ENCODE assay signal across 19 cellular contexts in the genomic region with DNA sequence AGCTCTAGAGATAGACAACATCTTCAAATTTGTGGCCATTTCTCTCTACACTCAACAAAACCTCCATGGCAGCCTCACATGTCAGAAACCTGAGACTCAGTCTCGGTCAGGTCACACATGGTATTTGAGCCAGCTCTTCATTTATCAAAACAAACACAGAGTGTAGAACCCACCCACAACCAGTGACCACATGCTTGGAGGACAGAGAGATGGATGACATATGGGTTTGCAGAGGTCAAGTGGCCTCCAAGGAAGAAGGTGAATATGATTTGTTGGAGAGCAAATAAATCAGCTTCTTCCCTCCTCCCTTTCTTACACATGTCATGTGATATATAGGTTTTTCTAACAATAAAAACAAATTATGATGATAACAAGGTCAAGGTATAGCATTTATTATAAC.
DNase-seq lines count a peak whose midpoint lies in the region; ATAC-seq and TF ChIP-seq lines count a peak whose summit lies in the region.
"Had no signal": no experiment of that assay in that cellular context is flagged by ENCODE, and none has a peak within 500 bp of the region (broad histone marks: within the 10 kb centered on the region; RNA-seq: fewer than 3 reads in every experiment).

No MANE protein-coding gene starts in this region.

- no peaks in the 10 kb centered on the region for H3K36me3 Mint-ChIP-seq in activated CD4-positive, alpha-beta memory T cell treated with anti-CD3 and anti-CD28 coated beads for 36 hours
- no peaks in the 10 kb centered on the region for H3K36me3 Mint-ChIP-seq in naive thymus-derived CD8-positive, alpha-beta T cell
- H3K36me3 Mint-ChIP-seq: CD8-positive, alpha-beta memory T cell had no signal

- H4K91ac ChIP-seq in IMR-90 (ENCODE audit: insufficient read depth, low read depth, low read length), result peak overlapping the region; percentile 44; the same call in 1 of the 2 replicates

- no peak overlapping the region for H2BK5ac ChIP-seq in IMR-90 (ENCODE audit: low read depth, low read length, poor library complexity, severe bottlenecking)

- intact Hi-C loops in IMR-90 (cut with micrococcal nuclease), result no loop called here
- intact Hi-C loops in activated CD4-positive, alpha-beta memory T cell treated with anti-CD3 and anti-CD28 coated beads for 36 hours (cut with micrococcal nuclease), result loop anchor here (10.0 kb wide), 1 partner anchor 519 kb away; no protein-coding TSS in a partner anchor

- no peaks in the 10 kb centered on the region for H3K36me3 ChIP-seq in IMR-90 (ENCODE audit: control insufficient read depth, insufficient read depth, low read length)
- H3K36me3 ChIP-seq: MG63 had no signal

- in situ Hi-C loops in Caki2 (cut with HindIII; ENCODE audit: low pct_unique_long_range_greater_than_20kb, low sequenced_read_pairs) (no loop called here), IMR-90 (cut with MboI; ENCODE audit: low sequenced_read_pairs) (no loop called here)

- H4K20me1 ChIP-seq in IMR-90 (ENCODE audit: insufficient read depth, low read length), result no peaks in the 10 kb centered on the region

- peaks cover 0 to 2% of the 10 kb centered on the region in 2 experiments; a peak in 1 of 4 replicates for H3K79me1 ChIP-seq in IMR-90 (ENCODE audit: low read depth in 1 of 2, low read length in 2 of 2)

- no peaks in the 10 kb centered on the region; the same call in 1 of the 2 replicates for H3K9me3 ChIP-seq in IMR-90 (ENCODE audit: control insufficient read depth, insufficient read depth, low read length)
- H3K9me3 ChIP-seq: MG63 had no signal

- no peaks in the 10 kb centered on the region for H3K27me3 Mint-ChIP-seq in activated CD4-positive, alpha-beta memory T cell treated with anti-CD3 and anti-CD28 coated beads for 36 hours
- H3K27me3 Mint-ChIP-seq in naive thymus-derived CD8-positive, alpha-beta T cell, result peaks cover 0 to 6% (median 0%) of the 10 kb centered on the region in 5 donors
- H3K27me3 Mint-ChIP-seq: CD8-positive, alpha-beta memory T cell had no signal

- H3K4me1 ChIP-seq in IMR-90 (ENCODE audit: control insufficient read depth, insufficient read depth, low read length), result peaks cover 19% of the 10 kb centered on the region

- H3K18ac ChIP-seq in IMR-90 (ENCODE audit: low read depth, low read length), result peak overlapping the region; percentile 63; the same call in 1 of the 2 replicates

- H2BK120ac ChIP-seq in IMR-90 (ENCODE audit: low read depth, low read length), result peak overlapping the region; percentile 51

- no peak overlapping the region for H3K56ac ChIP-seq in IMR-90 (ENCODE audit: extremely low read depth, insufficient read depth, low read length)

- H3K4me1 Mint-ChIP-seq in activated CD4-positive, alpha-beta memory T cell treated with anti-CD3 and anti-CD28 coated beads for 36 hours (ENCODE audit: low read depth), result no peaks in the 10 kb centered on the region
- no peaks in the 10 kb centered on the region for H3K4me1 Mint-ChIP-seq in naive thymus-derived CD8-positive, alpha-beta T cell
- H3K4me1 Mint-ChIP-seq: CD8-positive, alpha-beta memory T cell had no signal

- no peak for TF ChIP-seq POLR2A in IMR-90 (IDR thresholded peaks at IDR 0.05; ENCODE audit: low read depth, low read length)

- peak overlapping the region; percentile 57 for H3K14ac ChIP-seq in IMR-90 (replicated peaks; ENCODE audit: low read depth, low read length)

- dilution Hi-C loops in IMR-90 (cut with HindIII; ENCODE audit: low sequenced_read_pairs, unreplicated experiment), result no loop called here

- peak overlapping the region; percentile 42; the same call in 1 of the 3 replicates for H2BK15ac ChIP-seq in IMR-90 (ENCODE audit: low read depth, low read length)

- no peak overlapping the region for H3K4me3 ChIP-seq in IMR-90 (ENCODE audit: insufficient read depth, low read depth, low read length)
- H3K4me3 ChIP-seq: MG63, PC-9, SK-N-MC had no signal

- H2AK9ac ChIP-seq in IMR-90 (replicated peaks; ENCODE audit: low read depth, low read length, poor library complexity), result no peak overlapping the region

- peak overlapping the region in 1 of 2 experiments; percentile 1; a peak in 1 of 4 replicates for H4K8ac ChIP-seq in IMR-90 (ENCODE audit: low read depth in 2 of 2, low read length in 2 of 2)

- no peak for TF ChIP-seq RAD21 in IMR-90 (IDR thresholded peaks at IDR 0.05; ENCODE audit: low read length)

- no peak overlapping the region for H3K4me2 ChIP-seq in IMR-90 (ENCODE audit: low read depth, low read length)
- H3K4me2 ChIP-seq: KMS-11, PC-9 had no signal

- peak overlapping the region; percentile 61 for H2BK20ac ChIP-seq in IMR-90 (ENCODE audit: low read depth, low read length)

- no peak overlapping the region for H2AFZ ChIP-seq in IMR-90 (replicated peaks; ENCODE audit: low read length, poor library complexity)
- H2AFZ ChIP-seq: PC-9 had no signal

- H3K23ac ChIP-seq in IMR-90 (ENCODE audit: low read depth, low read length), result no peak overlapping the region

- H3K9ac ChIP-seq in IMR-90 (ENCODE audit: low read depth, low read length), result no peak overlapping the region
- H3K9ac ChIP-seq: KMS-11 had no signal

- ATAC-seq in IMR-90 (ENCODE audit: low read depth), result no peak
- ATAC-seq in naive thymus-derived CD8-positive, alpha-beta T cell, result no peak

- CTCF ChIA-PET in IMR-90 (lab: Yijun Ruan, JAX), result no interaction called here
- CTCF ChIA-PET in activated CD4-positive, alpha-beta memory T cell treated with anti-CD3 and anti-CD28 coated beads for 36 hours (lab: Charles Lee), result no interaction called here

- DNase-seq in Caki2 (ENCODE audit: low read depth) (peak; percentile 30), IMR-90 (peak; percentile 62), RPMI7951 (ENCODE audit: low read depth) (peak; percentile 76), left kidney (ENCODE audit: low read depth, low spot score) (peak; percentile 86), RKO (ENCODE audit: low spot score) (no peak)
- DNase-seq in activated CD4-positive, alpha-beta memory T cell treated with anti-CD3 and anti-CD28 coated beads for 36 hours, result no peak
- DNase-seq in naive thymus-derived CD8-positive, alpha-beta T cell, result no peak
- DNase-seq: C1 segment of cervical spinal cord; CD8-positive, alpha-beta memory T cell; GF-D8; H9; MG63; NCI-H1048; NCI-H1694; NCI-H2081 treated with DMSO at 0.1 percent for 48 hours; NCI-H446 treated with DMSO at 0.1 percent for 48 hours; PC-9 had no signal

- no CpG with 5 or more reads among the region's 1 CpG for WGBS in IMR-90 (ENCODE audit: extremely low coverage in 2 of 2, insufficient read length in 1 of 2), 2 experiments

- no peak overlapping the region for H3K4me3 Mint-ChIP-seq in activated CD4-positive, alpha-beta memory T cell treated with anti-CD3 and anti-CD28 coated beads for 36 hours
- H3K4me3 Mint-ChIP-seq in naive thymus-derived CD8-positive, alpha-beta T cell, result no peak overlapping the region
- H3K4me3 Mint-ChIP-seq: CD8-positive, alpha-beta memory T cell; H9 had no signal

- no peak overlapping the region for H3K27ac Mint-ChIP-seq in activated CD4-positive, alpha-beta memory T cell treated with anti-CD3 and anti-CD28 coated beads for 36 hours
- no peak overlapping the region for H3K27ac Mint-ChIP-seq in naive thymus-derived CD8-positive, alpha-beta T cell
- H3K27ac Mint-ChIP-seq: CD8-positive, alpha-beta memory T cell; H9 had no signal

- POLR2A ChIA-PET in IMR-90 (lab: Charles Lee; ENCODE audit: unreplicated experiment), result interaction anchor here (0.5 kb wide), 1 partner anchor 135 kb away, joined by 5 read pairs; no protein-coding TSS in a partner anchor
- POLR2A ChIA-PET in activated CD4-positive, alpha-beta memory T cell treated with anti-CD3 and anti-CD28 coated beads for 36 hours (lab: Charles Lee), result no interaction called here
- POLR2A ChIA-PET in naive thymus-derived CD8-positive, alpha-beta T cell (lab: Charles Lee), result no interaction called here

- no peak overlapping the region for H3K27ac ChIP-seq in IMR-90 (ENCODE audit: insufficient read depth, low read length)
- H3K27ac ChIP-seq: KMS-11, PC-9, SK-N-MC had no signal

- no peaks in the 10 kb centered on the region for H3K9me3 Mint-ChIP-seq in activated CD4-positive, alpha-beta memory T cell treated with anti-CD3 and anti-CD28 coated beads for 36 hours
- peaks cover 0 to 11% (median 0%) of the 10 kb centered on the region in 9 donors for H3K9me3 Mint-ChIP-seq in naive thymus-derived CD8-positive, alpha-beta T cell

- H4K5ac ChIP-seq in IMR-90 (ENCODE audit: low read depth, low read length), result peak overlapping the region; percentile 66; the same call in 1 of the 2 replicates

- H2AK5ac ChIP-seq in IMR-90 (ENCODE audit: low read depth, low read length), result no peak overlapping the region; the same call in 1 of the 2 replicates

- no TSS peak for BruUV-seq in IMR-90 (replicated peaks; lab: Mats Ljungman, UMichigan)

- peak overlapping the region; percentile 1; the same call in 1 of the 2 replicates for H3K4ac ChIP-seq in IMR-90 (ENCODE audit: low read depth, low read length)

- H3K27me3 ChIP-seq in IMR-90 (ENCODE audit: control insufficient read depth, insufficient read depth, low read length), result no peaks in the 10 kb centered on the region
- H3K27me3 ChIP-seq: MG63 had no signal

- TF ChIP-seq CTCF in IMR-90 (conservative IDR thresholded peaks at IDR 0.05; ENCODE audit: low read depth, low read length), result no peak

- peaks cover 9% of the 10 kb centered on the region for H3K9me1 ChIP-seq in IMR-90 (ENCODE audit: insufficient read depth, low read length)

TF ChIP-seq in IMR-90, 13 proteins besides CTCF, POLR2A, EP300 and RAD21 (continues in another document):
- TF ChIP-seq, protein P1, sequence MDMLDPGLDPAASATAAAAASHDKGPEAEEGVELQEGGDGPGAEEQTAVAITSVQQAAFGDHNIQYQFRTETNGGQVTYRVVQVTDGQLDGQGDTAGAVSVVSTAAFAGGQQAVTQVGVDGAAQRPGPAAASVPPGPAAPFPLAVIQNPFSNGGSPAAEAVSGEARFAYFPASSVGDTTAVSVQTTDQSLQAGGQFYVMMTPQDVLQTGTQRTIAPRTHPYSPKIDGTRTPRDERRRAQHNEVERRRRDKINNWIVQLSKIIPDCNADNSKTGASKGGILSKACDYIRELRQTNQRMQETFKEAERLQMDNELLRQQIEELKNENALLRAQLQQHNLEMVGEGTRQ (IDR thresholded peaks at IDR 0.05; ENCODE audit: low read depth, low read length), result no peak
- TF ChIP-seq FOS (IDR thresholded peaks at IDR 0.05; ENCODE audit: low read depth, low read length) (no peak), RFX5 (IDR thresholded peaks at IDR 0.05; ENCODE audit: low read depth, low read length) (no peak), MXI1 (IDR thresholded peaks at IDR 0.05; ENCODE audit: borderline replicate concordance, low read depth, low read length) (no peak), MAZ (IDR thresholded peaks at IDR 0.05; ENCODE audit: borderline replicate concordance, low read depth, low read length) (no peak)
- TF ChIP-seq, protein P2, sequence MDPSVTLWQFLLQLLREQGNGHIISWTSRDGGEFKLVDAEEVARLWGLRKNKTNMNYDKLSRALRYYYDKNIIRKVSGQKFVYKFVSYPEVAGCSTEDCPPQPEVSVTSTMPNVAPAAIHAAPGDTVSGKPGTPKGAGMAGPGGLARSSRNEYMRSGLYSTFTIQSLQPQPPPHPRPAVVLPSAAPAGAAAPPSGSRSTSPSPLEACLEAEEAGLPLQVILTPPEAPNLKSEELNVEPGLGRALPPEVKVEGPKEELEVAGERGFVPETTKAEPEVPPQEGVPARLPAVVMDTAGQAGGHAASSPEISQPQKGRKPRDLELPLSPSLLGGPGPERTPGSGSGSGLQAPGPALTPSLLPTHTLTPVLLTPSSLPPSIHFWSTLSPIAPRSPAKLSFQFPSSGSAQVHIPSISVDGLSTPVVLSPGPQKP (IDR thresholded peaks at IDR 0.05; ENCODE audit: borderline replicate concordance, low read depth, low read length), result no peak

Comparison
In these comparisons a context has a peak if more than half of its experiments do, and no peak if none do; other contexts are left out.
1. DNase-seq: peak in Caki2 (single experiment), IMR-90 (single experiment), RPMI7951 (single experiment) and left kidney (single experiment); none in activated CD4-positive, alpha-beta memory T cell treated with anti-CD3 and anti-CD28 coated beads for 36 hours (single experiment), RKO (single experiment) and naive thymus-derived CD8-positive, alpha-beta T cell (0 of 10).